8 cellular contexts compared by ENCODE assay signal in the genomic region with DNA sequence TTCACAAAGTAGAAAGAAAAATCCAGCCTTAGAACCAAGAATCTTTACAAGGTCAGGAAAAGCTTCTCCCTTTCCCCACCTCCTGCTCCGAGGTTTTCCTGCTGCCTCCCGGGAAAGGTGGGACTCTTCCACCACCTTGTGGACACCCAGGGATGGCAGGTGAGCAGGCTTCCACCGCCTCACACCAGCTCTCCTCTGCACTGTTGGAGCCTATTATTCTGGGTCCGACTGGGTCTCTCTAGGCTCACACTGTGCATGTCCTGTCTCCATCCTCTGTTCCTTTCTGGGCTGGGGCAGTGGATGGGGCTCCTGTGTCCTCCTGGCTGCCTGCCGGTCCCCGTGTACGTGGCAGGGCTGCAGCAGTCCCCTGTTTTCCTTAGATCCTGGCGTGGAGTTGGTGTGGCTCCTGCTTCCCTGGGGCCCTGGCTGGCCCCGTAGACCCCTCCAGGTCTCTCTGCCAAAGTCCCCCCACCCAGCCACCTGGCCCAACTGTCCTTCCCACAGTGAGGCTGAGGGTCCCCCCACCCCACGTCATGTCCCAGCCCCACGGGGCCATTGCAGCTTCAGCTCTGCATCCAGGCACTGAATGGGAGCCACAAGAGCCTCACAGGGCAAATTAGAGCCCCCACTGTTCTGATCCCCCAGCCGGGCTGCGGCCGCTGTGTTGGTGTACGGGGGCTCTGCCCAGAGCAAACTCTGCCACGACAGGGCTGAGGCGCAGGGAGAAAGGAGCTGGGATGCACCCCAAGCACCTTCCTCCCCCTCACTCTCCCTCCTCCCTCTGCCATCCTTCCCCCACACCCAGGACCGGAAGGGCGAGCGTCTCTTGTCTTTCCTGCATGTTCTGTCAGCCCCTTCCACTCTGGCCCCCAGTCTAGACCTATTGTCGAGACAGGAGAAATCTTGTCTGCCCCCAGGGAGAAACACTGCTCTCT. TPM values are rescaled to one million over a fixed set of nuclear protein-coding genes. Genes with fewer than 3 reads are reported as not detected.
DNase-seq lines count a peak whose midpoint lies in the region; ATAC-seq and TF ChIP-seq lines count a peak whose summit lies in the region.

No MANE protein-coding gene starts in this region.

- H3K4me2 ChIP-seq in OCI-LY7 (ENCODE audit: low read length): no peak overlapping the region

- H3K79me2 ChIP-seq in OCI-LY7 (ENCODE audit: insufficient read depth, low read depth, low read length): no peaks in the 10 kb centered on the region

- CTCF ChIA-PET in OCI-LY7 (lab: Charles Lee; ENCODE audit: unreplicated experiment): no interaction called here

- no peaks in the 10 kb centered on the region for H3K9me3 ChIP-seq in OCI-LY7 (ENCODE audit: low read length)

- H4K20me1 ChIP-seq in OCI-LY7 (ENCODE audit: insufficient read depth, low read length): no peaks in the 10 kb centered on the region

- no peaks in the 10 kb centered on the region for H3K36me3 ChIP-seq in OCI-LY7 (ENCODE audit: insufficient read depth, low read length)

- POLR2A ChIA-PET in OCI-LY7 (lab: Charles Lee): no interaction called here

- H3K4me1 ChIP-seq in OCI-LY7 (ENCODE audit: insufficient read depth, low read length, poor library complexity, severe bottlenecking) (peaks cover 7% of the 10 kb centered on the region), foreskin keratinocyte (no peaks in the 10 kb centered on the region)

- ATAC-seq in foreskin keratinocyte (peak; percentile 64), omental fat pad (ENCODE audit: low FRiP score) (peak; percentile 69), HG03039 (IDR thresholded peaks at IDR 0.05; ENCODE audit: unreplicated experiment) (no peak), GM21619 (IDR thresholded peaks at IDR 0.05; ENCODE audit: unreplicated experiment) (no peak)

- H2AFZ ChIP-seq in OCI-LY7 (ENCODE audit: low read length): no peak overlapping the region

- DNase-seq in COLO668 (lab: John Stamatoyannopoulos, UW; ENCODE audit: unreplicated experiment): peak; percentile 86
- peak; percentile 47 for DNase-seq in HS-5 (ENCODE audit: low read depth)
- peak; percentile 39 for DNase-seq in OCI-LY7 (ENCODE audit: low spot score)
- peak; percentile 15 for DNase-seq in activated T-helper 9 cell treated with anti-CD3 and anti-CD28 coated beads, Interleukin-2, amount 50 U/mL, for 16 hours (ENCODE audit: low read depth)
- peak; percentile 28 to 57 for DNase-seq in foreskin keratinocyte
- peak; percentile 45 for DNase-seq in omental fat pad (ENCODE audit: low spot score)

- intact Hi-C loops in OCI-LY7 (cut with micrococcal nuclease; ENCODE audit: unreplicated experiment): no loop called here

- TF ChIP-seq CTCF in OCI-LY7 (conservative IDR thresholded peaks at IDR 0.05; ENCODE audit: low read length): peak; percentile 73
- TF ChIP-seq CTCF in foreskin keratinocyte (conservative IDR thresholded peaks at IDR 0.05): peak; percentile 97
- peak in 2 of 3 donors; percentile 53 to 90 for TF ChIP-seq CTCF in omental fat pad (IDR thresholded peaks at IDR 0.05)

- H3K27ac ChIP-seq in OCI-LY7 (ENCODE audit: low read depth, low read length, poor library complexity, severe bottlenecking): no peak overlapping the region
- no peak overlapping the region for H3K27ac ChIP-seq in foreskin keratinocyte

- no peaks in the 10 kb centered on the region for H3K9me2 ChIP-seq in OCI-LY7 (ENCODE audit: insufficient read depth, low read length)

- H3K4me3 ChIP-seq in OCI-LY7 (ENCODE audit: low read depth, low read length, poor library complexity, severe bottlenecking): no peak overlapping the region

- no TSS peak for BruUV-seq in OCI-LY7 (replicated peaks; lab: Mats Ljungman, UMichigan)

- peaks cover 6% of the 10 kb centered on the region for H3K27me3 ChIP-seq in foreskin keratinocyte

RNA-seq across cellular contexts. Expression of a gene that starts 3.3 kb away (rescaled TPM):
- total RNA-seq in OCI-LY7 (2014; rRNA removed; shearing (Covaris generic)): not detected in 2 replicates
- total RNA-seq in OCI-LY7 (2022): not detected in 2 replicates
- total RNA-seq in foreskin keratinocyte: 0.42 and 0.61 TPM in 2 replicates
- 0.40 and 0.58 TPM in 2 replicates for polyA plus RNA-seq in foreskin keratinocyte
- 1 to 10 TPM in 3 of 4 donors, under 1 TPM in 1; 0.84 to 4.1 (median 2.7) TPM for total RNA-seq in omental fat pad

Comparison
In these comparisons a context has a peak if more than half of its experiments do, and no peak if none do; other contexts are left out.
1. DNase-seq: peak in every context shown above with its lines; median percentile 86 in COLO668; 47 in HS-5; 45 in omental fat pad; 42 in foreskin keratinocyte; 39 in OCI-LY7; 15 in activated T-helper 9 cell treated with anti-CD3 and anti-CD28 coated beads, Interleukin-2, amount 50 U/mL, for 16 hours.
2. ATAC-seq: peak in foreskin keratinocyte (single experiment) and omental fat pad (single experiment); none in HG03039 (single experiment) and GM21619 (single experiment).
3. Peak in every context shown above with its lines, with median percentiles within 50 percentile points of each other: CTCF ChIP-seq.